Comparison of ENCODE assay signal across 8 cellular contexts in genomic region chr10:92592761-92593552, GRCh38. TPM values are rescaled to one million over a fixed set of nuclear protein-coding genes. Genes with fewer than 3 reads are reported as not detected.
DNase-seq lines count a peak whose midpoint lies in the region; ATAC-seq and TF ChIP-seq lines count a peak whose summit lies in the region.

TSS of gene KIF11 (plus strand) at chr10:92593130. CDS start at chr10:92593376, 246 bp downstream.

- 0 to 1% methylated on average over 1 to 51 of the region's 58 CpGs for WGBS in transverse colon (ENCODE audit: low coverage in 1 of 2), 2 donors

- peak within 1 kb of the TSS; percentile 94 for H2AFZ ChIP-seq in parathyroid adenoma

- peaks cover 18% of the 10 kb centered on the region for H3K4me1 ChIP-seq in cardiac muscle cell (ENCODE audit: low read depth)
- no peaks in the 10 kb centered on the region for H3K4me1 ChIP-seq in parathyroid adenoma
- peaks cover 6 to 20% (median 16%) of the 10 kb centered on the region in 4 donors for H3K4me1 ChIP-seq in transverse colon

- no peak within 1 kb of the TSS for H3K9ac ChIP-seq in parathyroid adenoma

- peak within 1 kb of the TSS; percentile 61 for H3K4me3 ChIP-seq in GM12864 (ENCODE audit: low read depth, low read length)
- H3K4me3 ChIP-seq in cardiac muscle cell: peak within 1 kb of the TSS; percentile 93
- H3K4me3 ChIP-seq in parathyroid adenoma (ENCODE audit: low read depth, low read length): peak within 1 kb of the TSS; percentile 67
- peak within 1 kb of the TSS; percentile 61 to 87 (median 80) for H3K4me3 ChIP-seq in transverse colon

- peaks cover 42% of the 10 kb centered on the region for H3K4me1 Mint-ChIP-seq in activated naive CD8-positive, alpha-beta T cell treated with anti-CD3 and anti-CD28 coated beads, Interleukin-2, amount 50 U/mL, for 24 hours

- intact Hi-C loops in transverse colon (cut with DNase I; ENCODE audit: low total_unique reads): no loop called here

- in situ Hi-C loops in transverse colon (cut with MboI; ENCODE audit: low pct_ligation_motif_present in 1 of 4, low pct_unique_long_range_greater_than_20kb in 1 of 4, low sequenced_read_pairs in 3 of 4): no loop called here

- H3K27me3 ChIP-seq in cardiac muscle cell (no peaks in the 10 kb centered on the region), parathyroid adenoma (ENCODE audit: control insufficient read depth, insufficient read depth, low read length) (no peaks in the 10 kb centered on the region), transverse colon (no peaks in the 10 kb centered on the region)

- H3K4me2 ChIP-seq in parathyroid adenoma (ENCODE audit: low read length): peak within 1 kb of the TSS; percentile 60

- TF ChIP-seq CTCF in GM12864 (IDR thresholded peaks at IDR 0.05; ENCODE audit: low read depth, low read length, missing control alignments) (no peak), cardiac muscle cell (IDR thresholded peaks at IDR 0.05; ENCODE audit: low read depth, low read length) (peak; percentile 11), parathyroid adenoma (IDR thresholded peaks at IDR 0.05) (no peak), transverse colon (IDR thresholded peaks at IDR 0.05) (peak in 1 of 5 experiments; percentile 9)

- peak within 1 kb of the TSS; percentile 99 for H3K27ac Mint-ChIP-seq in activated naive CD8-positive, alpha-beta T cell treated with anti-CD3 and anti-CD28 coated beads, Interleukin-2, amount 50 U/mL, for 24 hours

- H3K27ac ChIP-seq in cardiac muscle cell: peak within 1 kb of the TSS; percentile 95
- peak within 1 kb of the TSS; percentile 92 for H3K27ac ChIP-seq in parathyroid adenoma
- peak within 1 kb of the TSS; percentile 94 to 98 (median 96) for H3K27ac ChIP-seq in transverse colon

- H3K4me3 Mint-ChIP-seq in activated naive CD8-positive, alpha-beta T cell treated with anti-CD3 and anti-CD28 coated beads, Interleukin-2, amount 50 U/mL, for 24 hours: peak within 1 kb of the TSS; percentile 99

- DNase-seq in GM12864 (ENCODE audit: low read depth) (peak; percentile 94), NCI-H1417 treated with DMSO at 0.1 percent for 48 hours (lab: John Stamatoyannopoulos, UW) (peak; percentile 28), SW480 (ENCODE audit: low spot score) (peak; percentile 96), cardiac muscle cell (ENCODE audit: low read depth in 1 of 2, low spot score in 1 of 2) (peak; percentile 97 to 98), transverse colon (peak; percentile 98)
- DNase-seq in activated naive CD8-positive, alpha-beta T cell treated with anti-CD3 and anti-CD28 coated beads, Interleukin-2, amount 50 U/mL, for 24 hours: peak; percentile 97

- TF ChIP-seq POLR2A in transverse colon (IDR thresholded peaks at IDR 0.05): peak; percentile 97

- H3K79me2 ChIP-seq in parathyroid adenoma: no peaks in the 10 kb centered on the region

- no peak for TF ChIP-seq EP300 in transverse colon (IDR thresholded peaks at IDR 0.05; ENCODE audit: low read depth)

- peaks cover 10% of the 10 kb centered on the region for H3K36me3 Mint-ChIP-seq in activated naive CD8-positive, alpha-beta T cell treated with anti-CD3 and anti-CD28 coated beads, Interleukin-2, amount 50 U/mL, for 24 hours (ENCODE audit: low read depth)

- no peaks in the 10 kb centered on the region for H3K9me3 ChIP-seq in cardiac muscle cell (ENCODE audit: low read depth)
- no peaks in the 10 kb centered on the region for H3K9me3 ChIP-seq in parathyroid adenoma (ENCODE audit: control insufficient read depth, low read length)
- no peaks in the 10 kb centered on the region for H3K9me3 ChIP-seq in transverse colon

- H3K36me3 ChIP-seq in cardiac muscle cell: no peaks in the 10 kb centered on the region
- H3K36me3 ChIP-seq in parathyroid adenoma (ENCODE audit: control insufficient read depth, insufficient read depth, low read length): no peaks in the 10 kb centered on the region
- H3K36me3 ChIP-seq in transverse colon: no peaks in the 10 kb centered on the region

- H3K27me3 Mint-ChIP-seq in activated naive CD8-positive, alpha-beta T cell treated with anti-CD3 and anti-CD28 coated beads, Interleukin-2, amount 50 U/mL, for 24 hours: peaks cover 1% of the 10 kb centered on the region

- no peaks in the 10 kb centered on the region for H3K9me3 Mint-ChIP-seq in activated naive CD8-positive, alpha-beta T cell treated with anti-CD3 and anti-CD28 coated beads, Interleukin-2, amount 50 U/mL, for 24 hours

- ATAC-seq in HG02759 (IDR thresholded peaks at IDR 0.05; ENCODE audit: unreplicated experiment): peak; percentile 77
- ATAC-seq in activated naive CD8-positive, alpha-beta T cell treated with anti-CD3 and anti-CD28 coated beads, Interleukin-2, amount 50 U/mL, for 24 hours: peak; percentile 90

RNA-seq across cellular contexts. Expression of gene KIF11, which starts in this region (rescaled TPM):
- total RNA-seq in cardiac muscle cell (4.5 and 19.9 TPM in 2 replicates), transverse colon (1 to 10 TPM in 2 of 4 donors, under 1 TPM in 2; 0.37 to 2.4 (median 1.3) TPM)
- 7.1 and 31.1 TPM in 2 replicates for polyA plus RNA-seq in cardiac muscle cell

Comparison
In these comparisons a context has a peak if more than half of its experiments do, and no peak if none do; other contexts are left out.
1. Peak in every context shown above with its lines: DNase-seq, ATAC-seq, H3K4me3 ChIP-seq and H3K27ac ChIP-seq.
2. DNase-seq: peak in every context shown above with its lines; median percentile 98 in transverse colon; 98 in cardiac muscle cell; 97 in activated naive CD8-positive, alpha-beta T cell treated with anti-CD3 and anti-CD28 coated beads, Interleukin-2, amount 50 U/mL, for 24 hours; 96 in SW480; 94 in GM12864; 28 in NCI-H1417 treated with DMSO at 0.1 percent for 48 hours.